Comparison of ENCODE assay signal across 29 cellular contexts in the genomic region with DNA sequence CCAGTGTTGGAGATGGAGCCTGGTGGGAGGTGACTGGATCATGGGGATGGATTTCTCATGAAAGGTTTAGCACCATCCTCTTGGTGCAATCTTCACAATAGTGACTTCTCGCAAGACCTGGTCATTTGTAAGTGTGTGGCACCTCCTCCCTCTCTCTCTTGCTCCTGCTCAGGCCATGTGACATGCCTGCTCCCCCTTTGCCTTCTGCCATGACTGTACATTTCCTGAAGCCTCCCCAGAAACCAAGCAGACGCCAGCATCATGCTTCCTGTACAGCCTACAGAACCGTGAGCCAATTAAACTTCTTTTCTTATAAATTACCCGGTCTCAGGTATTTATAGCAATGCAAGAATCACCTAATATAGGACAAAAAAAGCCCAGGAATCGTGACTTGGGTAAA.
DNase-seq lines count a peak whose midpoint lies in the region; ATAC-seq, FAIRE-seq and TF ChIP-seq lines count a peak whose summit lies in the region.
"Had no signal": no experiment of that assay in that cellular context is flagged by ENCODE, and none has a peak within 500 bp of the region (broad histone marks: within the 10 kb centered on the region; RNA-seq: fewer than 3 reads in every experiment).

No MANE protein-coding gene starts in this region.

- FAIRE-seq in astrocyte (lab: Jason Lieb, UNC): no peak
- FAIRE-seq: TTC549 had no signal

- H3K4me1 Mint-ChIP-seq in activated CD4-positive, alpha-beta T cell treated with anti-CD3 and anti-CD28 coated beads for 36 hours: peaks cover 77% of the 10 kb centered on the region
- H3K4me1 Mint-ChIP-seq in CD4-positive, alpha-beta T cell (ENCODE audit: low read depth): peaks cover 85% of the 10 kb centered on the region
- H3K4me1 Mint-ChIP-seq in astrocyte (ENCODE audit: low read depth, unreplicated experiment): peaks cover 6% of the 10 kb centered on the region
- peaks cover 38 to 86% (median 80%) of the 10 kb centered on the region in 4 donors for H3K4me1 Mint-ChIP-seq in naive thymus-derived CD8-positive, alpha-beta T cell
- no peaks in the 10 kb centered on the region for H3K4me1 Mint-ChIP-seq in type B pancreatic cell (ENCODE audit: unreplicated experiment)
- H3K4me1 Mint-ChIP-seq: neural progenitor cell had no signal

- intact Hi-C loops in activated CD4-positive, alpha-beta T cell treated with anti-CD3 and anti-CD28 coated beads for 36 hours (cut with DNase I, micrococcal nuclease): no loop called here
- intact Hi-C loops in CD4-positive, alpha-beta T cell (cut with DNase I, micrococcal nuclease): loop anchor here in 1 of 2 experiments (5.0 kb wide), 1 partner anchor 134 kb away; no protein-coding TSS in a partner anchor

- CTCF ChIA-PET in activated CD4-positive, alpha-beta T cell treated with anti-CD3 and anti-CD28 coated beads for 36 hours (lab: Charles Lee): no interaction called here
- CTCF ChIA-PET in CD4-positive, alpha-beta T cell (lab: Charles Lee): no interaction called here

- H3K9ac ChIP-seq in astrocyte (ENCODE audit: low read length): no peak overlapping the region
- H3K9ac ChIP-seq: GM23248, neural progenitor cell, SK-N-SH had no signal

- peak; percentile 17 for DNase-seq in activated CD4-positive, alpha-beta T cell treated with anti-CD3 and anti-CD28 coated beads for 36 hours
- no peak for DNase-seq in activated CD4-positive, alpha-beta T cell treated with anti-CD3 and anti-CD28 coated beads for 48 hours
- DNase-seq in CD4-positive, alpha-beta T cell: no peak
- DNase-seq in astrocyte (ENCODE audit: low read depth): no peak
- no peak for DNase-seq in naive thymus-derived CD8-positive, alpha-beta T cell
- no peak for DNase-seq in type B pancreatic cell (ENCODE audit: extremely low spot score, unreplicated experiment)
- no peak for DNase-seq in OCI-M2 (lab: John Stamatoyannopoulos, UW; ENCODE audit: unreplicated experiment)
- no peak for DNase-seq in germinal center (ENCODE audit: low spot score)
- DNase-seq: activated CD4-positive, alpha-beta T cell treated with anti-CD3 and anti-CD28 coated beads for 1 hour; activated gamma-delta T cell treated with Interleukin-2 at 50 U/mL for 16 hours; amniotic stem cell; CD4-positive, alpha-beta memory T cell; effector CD4-positive, alpha-beta T cell; GM23248; hypothalamus; left colon; NCI-H1436 treated with DMSO at 0.1 percent for 48 hours; NCI-H2081 treated with DMSO at 0.1 percent for 48 hours; NCI-H226; NCI-H69; SK-N-SH; stimulated activated CD8-positive, alpha-beta memory T cell treated with anti-CD3 and anti-CD28 coated beads, Interleukin-4, amount 100 ng/mL, for 48 hours; transverse colon had no signal

- POLR2A ChIA-PET in activated CD4-positive, alpha-beta T cell treated with anti-CD3 and anti-CD28 coated beads for 36 hours (lab: Charles Lee): no interaction called here
- POLR2A ChIA-PET in CD4-positive, alpha-beta T cell (lab: Charles Lee): interaction anchor here (1.5 kb wide), 1 partner anchor 8 kb away, joined by 3 read pairs; no protein-coding TSS in a partner anchor
- POLR2A ChIA-PET in naive thymus-derived CD8-positive, alpha-beta T cell (lab: Charles Lee): interaction anchor here (0.6 kb wide), 1 partner anchor 58 kb away, joined by 3 read pairs; no protein-coding TSS in a partner anchor

- peaks cover 10% of the 10 kb centered on the region for H3K9me3 Mint-ChIP-seq in activated CD4-positive, alpha-beta T cell treated with anti-CD3 and anti-CD28 coated beads for 36 hours (ENCODE audit: low read depth)
- H3K9me3 Mint-ChIP-seq in CD4-positive, alpha-beta T cell: peaks cover 10% of the 10 kb centered on the region
- H3K9me3 Mint-ChIP-seq in astrocyte (ENCODE audit: unreplicated experiment) (peaks cover 7% of the 10 kb centered on the region), type B pancreatic cell (peaks cover 12% of the 10 kb centered on the region)
- peaks cover 3 to 19% (median 10%) of the 10 kb centered on the region in 9 donors for H3K9me3 Mint-ChIP-seq in naive thymus-derived CD8-positive, alpha-beta T cell

- no peaks in the 10 kb centered on the region for H3K4me1 ChIP-seq in astrocyte (ENCODE audit: insufficient read depth, low read length)
- H3K4me1 ChIP-seq: neural progenitor cell, right atrium auricular region, transverse colon had no signal

- H3K9me3 ChIP-seq in CD4-positive, alpha-beta T cell (ENCODE audit: control insufficient read depth, low read length): no peaks in the 10 kb centered on the region
- H3K9me3 ChIP-seq in astrocyte (ENCODE audit: insufficient read depth, low read depth, low read length): no peaks in the 10 kb centered on the region
- H3K9me3 ChIP-seq: right atrium auricular region, SK-N-SH, transverse colon had no signal

- no peak overlapping the region for H3K4me3 Mint-ChIP-seq in activated CD4-positive, alpha-beta T cell treated with anti-CD3 and anti-CD28 coated beads for 36 hours
- no peak overlapping the region for H3K4me3 Mint-ChIP-seq in CD4-positive, alpha-beta T cell
- H3K4me3 Mint-ChIP-seq in astrocyte (ENCODE audit: unreplicated experiment) (no peak overlapping the region), type B pancreatic cell (no peak overlapping the region)
- H3K4me3 Mint-ChIP-seq in naive thymus-derived CD8-positive, alpha-beta T cell: peak overlapping the region in 1 of 10 donors; percentile 11
- H3K4me3 Mint-ChIP-seq: neural progenitor cell had no signal

- H3K27ac Mint-ChIP-seq in activated CD4-positive, alpha-beta T cell treated with anti-CD3 and anti-CD28 coated beads for 36 hours: no peak overlapping the region
- H3K27ac Mint-ChIP-seq in CD4-positive, alpha-beta T cell: peak overlapping the region; percentile 2
- H3K27ac Mint-ChIP-seq in astrocyte (ENCODE audit: unreplicated experiment): peak overlapping the region; percentile 79
- peak overlapping the region in 6 of 10 donors; percentile 6 to 77 (median 48) for H3K27ac Mint-ChIP-seq in naive thymus-derived CD8-positive, alpha-beta T cell
- H3K27ac Mint-ChIP-seq in type B pancreatic cell: no peak overlapping the region
- H3K27ac Mint-ChIP-seq: neural progenitor cell had no signal

- TF ChIP-seq CTCF in CD4-positive, alpha-beta T cell (IDR thresholded peaks at IDR 0.05): no peak
- TF ChIP-seq CTCF in astrocyte (IDR thresholded peaks at IDR 0.05; ENCODE audit: insufficient read depth, low read depth, low read length): no peak
- no peak for TF ChIP-seq CTCF in type B pancreatic cell (conservative IDR thresholded peaks at IDR 0.05)

- H4K20me1 ChIP-seq in astrocyte (ENCODE audit: insufficient read depth, low read length): peaks cover 36% of the 10 kb centered on the region

- H2AFZ ChIP-seq in astrocyte (ENCODE audit: low read depth, low read length): no peak overlapping the region
- H2AFZ ChIP-seq: GM23248, neural progenitor cell had no signal

- H3K36me3 Mint-ChIP-seq in activated CD4-positive, alpha-beta T cell treated with anti-CD3 and anti-CD28 coated beads for 36 hours (ENCODE audit: low read depth): peaks cover 50% of the 10 kb centered on the region
- peaks cover 79% of the 10 kb centered on the region for H3K36me3 Mint-ChIP-seq in CD4-positive, alpha-beta T cell (ENCODE audit: low read depth)
- peaks cover 25% of the 10 kb centered on the region for H3K36me3 Mint-ChIP-seq in astrocyte (ENCODE audit: low read depth, unreplicated experiment)
- H3K36me3 Mint-ChIP-seq in naive thymus-derived CD8-positive, alpha-beta T cell: peaks cover 20 to 34% (median 30%) of the 10 kb centered on the region in 3 donors
- H3K36me3 Mint-ChIP-seq in type B pancreatic cell: peaks cover 18% of the 10 kb centered on the region

- H3K27ac ChIP-seq in CD4-positive, alpha-beta T cell (ENCODE audit: low read depth, low read length): no peak overlapping the region
- H3K27ac ChIP-seq in astrocyte (ENCODE audit: low read depth, low read length): no peak overlapping the region
- H3K27ac ChIP-seq: 22Rv1, epithelial cell of prostate, GM23248, neural progenitor cell, right atrium auricular region had no signal

- no peaks in the 10 kb centered on the region for H3K27me3 ChIP-seq in CD4-positive, alpha-beta T cell (ENCODE audit: control insufficient read depth, insufficient read depth, low read length)
- no peaks in the 10 kb centered on the region for H3K27me3 ChIP-seq in astrocyte (ENCODE audit: insufficient read depth, low read length)
- H3K27me3 ChIP-seq: neural progenitor cell, right atrium auricular region, transverse colon had no signal

- no peaks in the 10 kb centered on the region for H3K36me3 ChIP-seq in astrocyte (ENCODE audit: insufficient read depth, low read length)
- H3K36me3 ChIP-seq: neural progenitor cell, right atrium auricular region, transverse colon had no signal

- H3K4me2 ChIP-seq in astrocyte (ENCODE audit: low read length): no peak overlapping the region
- H3K4me2 ChIP-seq: neural progenitor cell, SK-N-SH had no signal

- H3K79me2 ChIP-seq in astrocyte (ENCODE audit: insufficient read depth, low read length): peaks cover 47% of the 10 kb centered on the region

- no peak for ATAC-seq in activated CD4-positive, alpha-beta T cell treated with anti-CD3 and anti-CD28 coated beads for 36 hours
- no peak for ATAC-seq in CD4-positive, alpha-beta T cell (ENCODE audit: poor library complexity)
- no peak for ATAC-seq in naive thymus-derived CD8-positive, alpha-beta T cell
- ATAC-seq: left colon, Right ventricle myocardium inferior had no signal

- no peaks in the 10 kb centered on the region for H3K27me3 Mint-ChIP-seq in activated CD4-positive, alpha-beta T cell treated with anti-CD3 and anti-CD28 coated beads for 36 hours
- no peaks in the 10 kb centered on the region for H3K27me3 Mint-ChIP-seq in CD4-positive, alpha-beta T cell
- H3K27me3 Mint-ChIP-seq in astrocyte (ENCODE audit: low read depth, unreplicated experiment): no peaks in the 10 kb centered on the region
- H3K27me3 Mint-ChIP-seq in naive thymus-derived CD8-positive, alpha-beta T cell: no peaks in the 10 kb centered on the region
- no peaks in the 10 kb centered on the region for H3K27me3 Mint-ChIP-seq in type B pancreatic cell
- H3K27me3 Mint-ChIP-seq: CD4-positive, alpha-beta memory T cell had no signal

- no peak overlapping the region for H3K4me3 ChIP-seq in astrocyte (ENCODE audit: insufficient read depth, low read depth, low read length)
- H3K4me3 ChIP-seq: GM23248, neural progenitor cell, right atrium auricular region, transverse colon had no signal

Comparison
In these comparisons a context has a peak if more than half of its experiments do, and no peak if none do; other contexts are left out.
1. H3K27ac Mint-ChIP-seq: peak in CD4-positive, alpha-beta T cell (single experiment), astrocyte (single experiment) and naive thymus-derived CD8-positive, alpha-beta T cell (6 of 10); none in activated CD4-positive, alpha-beta T cell treated with anti-CD3 and anti-CD28 coated beads for 36 hours (single experiment) and type B pancreatic cell (single experiment).